8 cellular contexts compared by ENCODE assay signal in genomic region chr2:53970898-53971681, GRCh38.
DNase-seq lines count a peak whose midpoint lies in the region; ATAC-seq and TF ChIP-seq lines count a peak whose summit lies in the region.

A gene with protein sequence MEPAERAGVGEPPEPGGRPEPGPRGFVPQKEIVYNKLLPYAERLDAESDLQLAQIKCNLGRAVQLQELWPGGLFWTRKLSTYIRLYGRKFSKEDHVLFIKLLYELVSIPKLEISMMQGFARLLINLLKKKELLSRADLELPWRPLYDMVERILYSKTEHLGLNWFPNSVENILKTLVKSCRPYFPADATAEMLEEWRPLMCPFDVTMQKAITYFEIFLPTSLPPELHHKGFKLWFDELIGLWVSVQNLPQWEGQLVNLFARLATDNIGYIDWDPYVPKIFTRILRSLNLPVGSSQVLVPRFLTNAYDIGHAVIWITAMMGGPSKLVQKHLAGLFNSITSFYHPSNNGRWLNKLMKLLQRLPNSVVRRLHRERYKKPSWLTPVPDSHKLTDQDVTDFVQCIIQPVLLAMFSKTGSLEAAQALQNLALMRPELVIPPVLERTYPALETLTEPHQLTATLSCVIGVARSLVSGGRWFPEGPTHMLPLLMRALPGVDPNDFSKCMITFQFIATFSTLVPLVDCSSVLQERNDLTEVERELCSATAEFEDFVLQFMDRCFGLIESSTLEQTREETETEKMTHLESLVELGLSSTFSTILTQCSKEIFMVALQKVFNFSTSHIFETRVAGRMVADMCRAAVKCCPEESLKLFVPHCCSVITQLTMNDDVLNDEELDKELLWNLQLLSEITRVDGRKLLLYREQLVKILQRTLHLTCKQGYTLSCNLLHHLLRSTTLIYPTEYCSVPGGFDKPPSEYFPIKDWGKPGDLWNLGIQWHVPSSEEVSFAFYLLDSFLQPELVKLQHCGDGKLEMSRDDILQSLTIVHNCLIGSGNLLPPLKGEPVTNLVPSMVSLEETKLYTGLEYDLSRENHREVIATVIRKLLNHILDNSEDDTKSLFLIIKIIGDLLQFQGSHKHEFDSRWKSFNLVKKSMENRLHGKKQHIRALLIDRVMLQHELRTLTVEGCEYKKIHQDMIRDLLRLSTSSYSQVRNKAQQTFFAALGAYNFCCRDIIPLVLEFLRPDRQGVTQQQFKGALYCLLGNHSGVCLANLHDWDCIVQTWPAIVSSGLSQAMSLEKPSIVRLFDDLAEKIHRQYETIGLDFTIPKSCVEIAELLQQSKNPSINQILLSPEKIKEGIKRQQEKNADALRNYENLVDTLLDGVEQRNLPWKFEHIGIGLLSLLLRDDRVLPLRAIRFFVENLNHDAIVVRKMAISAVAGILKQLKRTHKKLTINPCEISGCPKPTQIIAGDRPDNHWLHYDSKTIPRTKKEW (N-terminal part only) (minus strand): TSS chr2:53970993. CDS start chr2:53970784, 209 bp downstream.

- peak within 1 kb of the TSS; percentile 96 for H3K4me3 Mint-ChIP-seq in central memory CD8-positive, alpha-beta T cell

- H3K4me1 Mint-ChIP-seq in central memory CD8-positive, alpha-beta T cell = peaks cover 52% of the 10 kb centered on the region

- DNase-seq in AG09309 (ENCODE audit: low read depth) = no peak
- peak; percentile 43 for DNase-seq in NCI-H345 treated with DMSO at 0.1 percent for 48 hours (lab: John Stamatoyannopoulos, UW; ENCODE audit: unreplicated experiment)
- peak; percentile 85 to 88 for DNase-seq in central memory CD8-positive, alpha-beta T cell (ENCODE audit: low spot score in 2 of 2)
- DNase-seq in iris pigment epithelial cell (ENCODE audit: low read depth) = peak; percentile 93
- DNase-seq in stimulated activated CD4-positive, alpha-beta T cell treated with anti-CD3 and anti-CD28 coated beads, Interleukin-12 subunit alpha, Interleukin-12 subunit beta, amount 100 ng/mL, for 24 hours (ENCODE audit: low read depth in 2 of 2) = peak; percentile 92 to 94

- ATAC-seq in GM19023 (IDR thresholded peaks at IDR 0.05; ENCODE audit: unreplicated experiment) (peak; percentile 91), HG03175 (IDR thresholded peaks at IDR 0.05; ENCODE audit: unreplicated experiment) (peak; percentile 94)
- ATAC-seq in activated CD4-positive, CD25-positive, alpha-beta regulatory T cell treated with anti-CD3 and anti-CD28 coated beads, Interleukin-2, amount 50 U/mL, for 24 hours = peak; percentile 80 to 85
- peak; percentile 90 for ATAC-seq in central memory CD8-positive, alpha-beta T cell (replicated peaks; ENCODE audit: extremely low read depth, poor library complexity, severe bottlenecking)

- no peaks in the 10 kb centered on the region for H3K27me3 Mint-ChIP-seq in central memory CD8-positive, alpha-beta T cell

- no peak for TF ChIP-seq CTCF in AG09309 (IDR thresholded peaks at IDR 0.05; ENCODE audit: control insufficient read depth, insufficient read depth, low read depth, low read length, missing control alignments)

- peak within 1 kb of the TSS; percentile 98 for H3K27ac Mint-ChIP-seq in central memory CD8-positive, alpha-beta T cell (ENCODE audit: low read depth)

- H3K4me3 ChIP-seq in AG09309 (ENCODE audit: control insufficient read depth, low read depth, low read length) = peak within 1 kb of the TSS; percentile 96

- peaks cover 24% of the 10 kb centered on the region for H3K36me3 Mint-ChIP-seq in central memory CD8-positive, alpha-beta T cell (ENCODE audit: insufficient read depth)

- H3K9me3 Mint-ChIP-seq in central memory CD8-positive, alpha-beta T cell = no peaks in the 10 kb centered on the region
